ENCODE assay signal across 24 cellular contexts in genomic region chr3:106748471-106748870, GRCh38.
DNase-seq lines count a peak whose midpoint lies in the region; ATAC-seq, FAIRE-seq and TF ChIP-seq lines count a peak whose summit lies in the region.
"Had no signal": no experiment of that assay in that cellular context is flagged by ENCODE, and none has a peak within 500 bp of the region (broad histone marks: within the 10 kb centered on the region; RNA-seq: fewer than 3 reads in every experiment).

No MANE protein-coding gene starts in this region.

- H3K4me3 ChIP-seq in Loucy (ENCODE audit: low read length, poor library complexity, severe bottlenecking) (no peak overlapping the region), astrocyte (ENCODE audit: insufficient read depth, low read depth, low read length) (no peak overlapping the region), osteoblast (ENCODE audit: insufficient read depth, low read length) (no peak overlapping the region), ascending aorta (no peak overlapping the region)
- H3K4me3 ChIP-seq: BLaER1 treated with 17β-estradiol and CSF1 and Interleukin-3, amounts not matched to agents 10 nM and 100 nM; GM12878; GM23248 had no signal

- no peak overlapping the region for H3K9ac ChIP-seq in Loucy (ENCODE audit: low read depth, low read length, poor library complexity, severe bottlenecking)
- H3K9ac ChIP-seq in astrocyte (ENCODE audit: low read length) = no peak overlapping the region
- H3K9ac ChIP-seq: BLaER1 treated with 17β-estradiol and CSF1 and Interleukin-3, amounts not matched to agents 10 nM and 100 nM; GM23248 had no signal

- CTCF ChIA-PET in activated CD4-positive, alpha-beta T cell treated with anti-CD3 and anti-CD28 coated beads for 36 hours (lab: Charles Lee) = interaction anchor here (1.4 kb wide), 1 partner anchor 127 kb away, joined by 3 read pairs; no protein-coding TSS in a partner anchor

- peaks cover 15% of the 10 kb centered on the region for H3K4me1 ChIP-seq in Loucy (ENCODE audit: insufficient read depth, low read length, poor library complexity, severe bottlenecking)
- peaks cover 4% of the 10 kb centered on the region for H3K4me1 ChIP-seq in astrocyte (ENCODE audit: insufficient read depth, low read length)
- H3K4me1 ChIP-seq in osteoblast (ENCODE audit: insufficient read depth, low read length) = peaks cover 41% of the 10 kb centered on the region
- H3K4me1 ChIP-seq in ascending aorta = no peaks in the 10 kb centered on the region
- H3K4me1 ChIP-seq: BE2C; BLaER1 treated with 17β-estradiol and CSF1 and Interleukin-3, amounts not matched to agents 10 nM and 100 nM had no signal

- no peaks in the 10 kb centered on the region for H3F3A ChIP-seq in Loucy (ENCODE audit: low read depth)

- peak overlapping the region; percentile 27 for H3K4me2 ChIP-seq in Loucy (ENCODE audit: low read depth, low read length, poor library complexity, severe bottlenecking)
- no peak overlapping the region for H3K4me2 ChIP-seq in astrocyte (ENCODE audit: low read length)
- H3K4me2 ChIP-seq in osteoblast (ENCODE audit: insufficient read depth, low read length) = no peak overlapping the region
- H3K4me2 ChIP-seq: BLaER1 treated with 17β-estradiol and CSF1 and Interleukin-3, amounts not matched to agents 10 nM and 100 nM had no signal

- intact Hi-C loops in ascending aorta (cut with DNase I) = no loop called here
- intact Hi-C loops in activated CD4-positive, alpha-beta T cell treated with anti-CD3 and anti-CD28 coated beads for 36 hours (cut with DNase I, micrococcal nuclease) = no loop called here

- H3K79me2 ChIP-seq in Loucy (ENCODE audit: insufficient read depth, low read length) (no peaks in the 10 kb centered on the region), astrocyte (ENCODE audit: insufficient read depth, low read length) (no peaks in the 10 kb centered on the region), osteoblast (ENCODE audit: insufficient read depth, low read length) (peaks cover 19% of the 10 kb centered on the region)

- FAIRE-seq in astrocyte (lab: Jason Lieb, UNC) = peak; percentile 26
- FAIRE-seq: A204.1, D721Med, GM12878, GM19239 had no signal

- no peaks in the 10 kb centered on the region for H3K4me1 Mint-ChIP-seq in astrocyte (ENCODE audit: low read depth, unreplicated experiment)
- no peaks in the 10 kb centered on the region for H3K4me1 Mint-ChIP-seq in activated naive CD8-positive, alpha-beta T cell treated with anti-CD3 and anti-CD28 coated beads, Interleukin-2, amount 50 U/mL, for 24 hours
- no peaks in the 10 kb centered on the region for H3K4me1 Mint-ChIP-seq in activated CD4-positive, alpha-beta T cell treated with anti-CD3 and anti-CD28 coated beads for 36 hours
- H3K4me1 Mint-ChIP-seq: CD14-positive monocyte; CD8-positive, alpha-beta memory T cell had no signal

- H4K20me1 ChIP-seq in Loucy (ENCODE audit: insufficient read depth, low read length, poor library complexity, severe bottlenecking) (no peaks in the 10 kb centered on the region), astrocyte (ENCODE audit: insufficient read depth, low read length) (no peaks in the 10 kb centered on the region), osteoblast (ENCODE audit: insufficient read depth, low read length) (no peaks in the 10 kb centered on the region)
- H4K20me1 ChIP-seq: BLaER1 treated with 17β-estradiol and CSF1 and Interleukin-3, amounts not matched to agents 10 nM and 100 nM had no signal

- H2AFZ ChIP-seq in Loucy (ENCODE audit: low read length) (0 out of 2 replicates have a peak overlapping the region, but pooled peaks have one; percentile 1), astrocyte (ENCODE audit: low read depth, low read length) (no peak overlapping the region), osteoblast (ENCODE audit: low read length) (no peak overlapping the region)
- H2AFZ ChIP-seq: GM23248 had no signal

- POLR2A ChIA-PET in activated CD4-positive, alpha-beta T cell treated with anti-CD3 and anti-CD28 coated beads for 36 hours (lab: Charles Lee) = no interaction called here

- H3K27ac Mint-ChIP-seq in astrocyte (ENCODE audit: unreplicated experiment) = no peak overlapping the region
- no peak overlapping the region for H3K27ac Mint-ChIP-seq in activated naive CD8-positive, alpha-beta T cell treated with anti-CD3 and anti-CD28 coated beads, Interleukin-2, amount 50 U/mL, for 24 hours
- no peak overlapping the region for H3K27ac Mint-ChIP-seq in activated CD4-positive, alpha-beta T cell treated with anti-CD3 and anti-CD28 coated beads for 36 hours
- H3K27ac Mint-ChIP-seq: CD14-positive monocyte; CD4-positive, alpha-beta T cell had no signal

- H3K9me3 ChIP-seq in Loucy (ENCODE audit: insufficient read depth, low read depth, low read length) (no peaks in the 10 kb centered on the region), astrocyte (ENCODE audit: insufficient read depth, low read depth, low read length) (no peaks in the 10 kb centered on the region), osteoblast (ENCODE audit: low read depth, low read length) (no peaks in the 10 kb centered on the region), ascending aorta (no peaks in the 10 kb centered on the region)
- H3K9me3 ChIP-seq: BE2C; BLaER1 treated with 17β-estradiol and CSF1 and Interleukin-3, amounts not matched to agents 10 nM and 100 nM had no signal

- no peak overlapping the region for H3K4me3 Mint-ChIP-seq in astrocyte (ENCODE audit: unreplicated experiment)
- H3K4me3 Mint-ChIP-seq in activated naive CD8-positive, alpha-beta T cell treated with anti-CD3 and anti-CD28 coated beads, Interleukin-2, amount 50 U/mL, for 24 hours = no peak overlapping the region
- H3K4me3 Mint-ChIP-seq in activated CD4-positive, alpha-beta T cell treated with anti-CD3 and anti-CD28 coated beads for 36 hours = no peak overlapping the region
- H3K4me3 Mint-ChIP-seq: CD14-positive monocyte; CD4-positive, alpha-beta T cell; CD8-positive, alpha-beta memory T cell; H9 had no signal

- no peak overlapping the region for H3K27ac ChIP-seq in astrocyte (ENCODE audit: low read depth, low read length)
- H3K27ac ChIP-seq in osteoblast (ENCODE audit: low read depth, low read length) = peak overlapping the region; percentile 27
- H3K27ac ChIP-seq in ascending aorta = no peak overlapping the region
- H3K27ac ChIP-seq: BLaER1 treated with 17β-estradiol and CSF1 and Interleukin-3, amounts not matched to agents 10 nM and 100 nM; GM23248 had no signal

- H3K9me3 Mint-ChIP-seq in astrocyte (ENCODE audit: unreplicated experiment) = peaks cover 2% of the 10 kb centered on the region
- peaks cover 12% of the 10 kb centered on the region for H3K9me3 Mint-ChIP-seq in activated naive CD8-positive, alpha-beta T cell treated with anti-CD3 and anti-CD28 coated beads, Interleukin-2, amount 50 U/mL, for 24 hours
- no peaks in the 10 kb centered on the region for H3K9me3 Mint-ChIP-seq in activated CD4-positive, alpha-beta T cell treated with anti-CD3 and anti-CD28 coated beads for 36 hours (ENCODE audit: low read depth)
- H3K9me3 Mint-ChIP-seq: CD4-positive, alpha-beta T cell; H9 had no signal

- no peak for TF ChIP-seq CTCF in Loucy (conservative IDR thresholded peaks at IDR 0.05; ENCODE audit: low read length)
- no peak for TF ChIP-seq CTCF in astrocyte (IDR thresholded peaks at IDR 0.05; ENCODE audit: insufficient read depth, low read depth, low read length)
- no peak for TF ChIP-seq CTCF in osteoblast (IDR thresholded peaks at IDR 0.05; ENCODE audit: extremely low read depth, low read depth, low read length)
- no peak for TF ChIP-seq CTCF in ascending aorta (IDR thresholded peaks at IDR 0.05)

- H3K27me3 ChIP-seq in Loucy (ENCODE audit: insufficient read depth, low read length, poor library complexity, severe bottlenecking) (no peaks in the 10 kb centered on the region), astrocyte (ENCODE audit: insufficient read depth, low read length) (no peaks in the 10 kb centered on the region), osteoblast (ENCODE audit: insufficient read depth, low read length) (no peaks in the 10 kb centered on the region), ascending aorta (no peaks in the 10 kb centered on the region)
- H3K27me3 ChIP-seq: BE2C; BLaER1 treated with 17β-estradiol and CSF1 and Interleukin-3, amounts not matched to agents 10 nM and 100 nM had no signal

- no peak for DNase-seq in astrocyte (ENCODE audit: low read depth)
- DNase-seq in osteoblast (ENCODE audit: insufficient read length, low spot score, missing footprints) = no peak
- no peak for DNase-seq in ascending aorta (ENCODE audit: low spot score in 2 of 2)
- no peak for DNase-seq in activated naive CD8-positive, alpha-beta T cell treated with anti-CD3 and anti-CD28 coated beads, Interleukin-2, amount 50 U/mL, for 24 hours
- DNase-seq in activated CD4-positive, alpha-beta T cell treated with anti-CD3 and anti-CD28 coated beads for 36 hours = no peak
- DNase-seq: ACHN; AML-193; BE2C; CD4-positive, alpha-beta T cell; CD8-positive, alpha-beta memory T cell; DMS 273 treated with DMSO at 0.1 percent for 48 hours; DMS79; EL; GDM1; GM23248; H9 had no signal

- no peaks in the 10 kb centered on the region for H3K9me2 ChIP-seq in Loucy (replicated peaks; ENCODE audit: low read depth, low read length)

- H3K36me3 ChIP-seq in Loucy (ENCODE audit: insufficient read depth, low read length) = no peaks in the 10 kb centered on the region
- H3K36me3 ChIP-seq in astrocyte (ENCODE audit: insufficient read depth, low read length) = no peaks in the 10 kb centered on the region
- peaks cover 3% of the 10 kb centered on the region for H3K36me3 ChIP-seq in osteoblast (ENCODE audit: insufficient read depth, low read length)
- no peaks in the 10 kb centered on the region for H3K36me3 ChIP-seq in ascending aorta
- H3K36me3 ChIP-seq: BE2C; BLaER1 treated with 17β-estradiol and CSF1 and Interleukin-3, amounts not matched to agents 10 nM and 100 nM had no signal

- H3K36me3 Mint-ChIP-seq in astrocyte (ENCODE audit: low read depth, unreplicated experiment) = no peaks in the 10 kb centered on the region
- H3K36me3 Mint-ChIP-seq in activated naive CD8-positive, alpha-beta T cell treated with anti-CD3 and anti-CD28 coated beads, Interleukin-2, amount 50 U/mL, for 24 hours (ENCODE audit: low read depth) = no peaks in the 10 kb centered on the region
- H3K36me3 Mint-ChIP-seq in activated CD4-positive, alpha-beta T cell treated with anti-CD3 and anti-CD28 coated beads for 36 hours (ENCODE audit: low read depth) = no peaks in the 10 kb centered on the region
- H3K36me3 Mint-ChIP-seq: CD14-positive monocyte; CD8-positive, alpha-beta memory T cell had no signal

- no peak for ATAC-seq in activated naive CD8-positive, alpha-beta T cell treated with anti-CD3 and anti-CD28 coated beads, Interleukin-2, amount 50 U/mL, for 24 hours
- no peak for ATAC-seq in activated CD4-positive, alpha-beta T cell treated with anti-CD3 and anti-CD28 coated beads for 36 hours
- ATAC-seq: GM12878, HCT116 had no signal

- H3K27me3 Mint-ChIP-seq in astrocyte (ENCODE audit: low read depth, unreplicated experiment) = no peaks in the 10 kb centered on the region
- H3K27me3 Mint-ChIP-seq in activated naive CD8-positive, alpha-beta T cell treated with anti-CD3 and anti-CD28 coated beads, Interleukin-2, amount 50 U/mL, for 24 hours = peaks cover 9% of the 10 kb centered on the region
- H3K27me3 Mint-ChIP-seq in activated CD4-positive, alpha-beta T cell treated with anti-CD3 and anti-CD28 coated beads for 36 hours = peaks cover 2% of the 10 kb centered on the region
